8 cellular contexts compared by ENCODE assay signal in genomic region chr11:66467034-66467659, GRCh38. TPM values are rescaled to one million over a fixed set of nuclear protein-coding genes. Genes with fewer than 3 reads are reported as not detected.
DNase-seq lines count a peak whose midpoint lies in the region; ATAC-seq and TF ChIP-seq lines count a peak whose summit lies in the region.

No MANE protein-coding gene starts in this region.

- H3K27ac ChIP-seq in A673 (ENCODE audit: low read depth, low read length, poor library complexity, severe bottlenecking), result peak overlapping the region; percentile 70
- H3K27ac ChIP-seq in colonic mucosa, result no peak overlapping the region
- no peak overlapping the region for H3K27ac ChIP-seq in thoracic aorta

- H3K4me1 ChIP-seq in A673 (ENCODE audit: insufficient read depth, low read length, poor library complexity, severe bottlenecking) (no peaks in the 10 kb centered on the region), colonic mucosa (peaks cover 12% of the 10 kb centered on the region), thoracic aorta (ENCODE audit: control insufficient read depth in 1 of 2, low read depth in 2 of 2) (peaks cover 0 to 26% of the 10 kb centered on the region in 2 donors)

- peak; percentile 63 for DNase-seq in A673 (ENCODE audit: low spot score)
- no peak for DNase-seq in GM12864 (ENCODE audit: low read depth)
- peak; percentile 30 for DNase-seq in colonic mucosa
- peak; percentile 17 to 39 for DNase-seq in lung microvascular endothelial cell (ENCODE audit: low read depth in 2 of 2)
- no peak for DNase-seq in thoracic aorta (ENCODE audit: low spot score)
- no peak for DNase-seq in NCI-H510A treated with DMSO at 0.1 percent for 48 hours (lab: John Stamatoyannopoulos, UW)

- H3K36me3 ChIP-seq in A673 (ENCODE audit: insufficient read depth, low read length, poor library complexity, severe bottlenecking), result no peaks in the 10 kb centered on the region
- H3K36me3 ChIP-seq in colonic mucosa, result no peaks in the 10 kb centered on the region
- peaks cover 13% of the 10 kb centered on the region for H3K36me3 ChIP-seq in thoracic aorta

- TF ChIP-seq CTCF in A673 (conservative IDR thresholded peaks at IDR 0.05; ENCODE audit: low read depth, low read length), result peak; percentile 33; the same call in 1 of the 2 replicates
- peak; percentile 33 for TF ChIP-seq CTCF in GM12864 (IDR thresholded peaks at IDR 0.05; ENCODE audit: low read depth, low read length, missing control alignments)
- TF ChIP-seq CTCF in colonic mucosa (IDR thresholded peaks at IDR 0.05), result no peak
- peak; percentile 62 for TF ChIP-seq CTCF in thoracic aorta (IDR thresholded peaks at IDR 0.05)

- H3K27me3 ChIP-seq in A673 (replicated peaks; ENCODE audit: insufficient read depth, low read depth, low read length, poor library complexity) (no peaks in the 10 kb centered on the region), colonic mucosa (no peaks in the 10 kb centered on the region), thoracic aorta (replicated peaks; ENCODE audit: insufficient read depth) (no peaks in the 10 kb centered on the region)

- H3K9me3 ChIP-seq in A673 (ENCODE audit: low read depth, low read length, poor library complexity, severe bottlenecking) (no peaks in the 10 kb centered on the region), colonic mucosa (no peaks in the 10 kb centered on the region), thoracic aorta (no peaks in the 10 kb centered on the region)

- H3K4me3 ChIP-seq in A673 (ENCODE audit: low read depth, low read length, poor library complexity, severe bottlenecking), result peak overlapping the region; percentile 67
- peak overlapping the region; percentile 54 for H3K4me3 ChIP-seq in GM12864 (ENCODE audit: low read depth, low read length)
- H3K4me3 ChIP-seq in colonic mucosa, result peak overlapping the region; percentile 56
- H3K4me3 ChIP-seq in thoracic aorta, result peak overlapping the region; percentile 95

- H3K9ac ChIP-seq in colonic mucosa (ENCODE audit: low read depth in 2 of 2, low read length in 2 of 2), result peak overlapping the region; percentile 59 to 62

- no TSS peak for BruUV-seq in A673 (replicated peaks; lab: Mats Ljungman, UMichigan)

- peak; percentile 32 for ATAC-seq in HG02759 (IDR thresholded peaks at IDR 0.05; ENCODE audit: unreplicated experiment)
- peak; percentile 62 for ATAC-seq in thoracic aorta (ENCODE audit: insufficient number of reproducible peaks, low FRiP score, low read depth)

- CTCF ChIA-PET in A673 (lab: Charles Lee), result interaction anchor here (0.9 to 1.3 kb wide), 4 partner anchors 12 to 58 kb away, joined by 3 to 17 read pairs (median 8); partner anchors contain the start of genes DPP3 and MRPL11

- POLR2A ChIA-PET in A673 (lab: Charles Lee; ENCODE audit: low non-redundant PET), result interaction anchor here (0.9 to 1.0 kb wide), 3 partner anchors 13 to 154 kb away, joined by 3 to 4 read pairs (median 4); partner anchors contain the start of gene DPP3

- intact Hi-C loops in A673 (cut with micrococcal nuclease; ENCODE audit: unreplicated experiment), result no loop called here
- intact Hi-C loops in colonic mucosa (cut with DNase I), result no loop called here

TF ChIP-seq in PFSK-1, 5 proteins besides CTCF, POLR2A, EP300 and RAD21:
- TF ChIP-seq FOXP2 (optimal IDR thresholded peaks at IDR 0.05; ENCODE audit: borderline replicate concordance, extremely low read depth, extremely low read length, insufficient read depth) (peak; percentile 35), TAF1 (IDR thresholded peaks at IDR 0.05; ENCODE audit: borderline replicate concordance, insufficient read depth, low read length) (no peak)

RNA-seq across cellular contexts. Expression of gene PELI3, which starts 0.4 kb away (rescaled TPM):
- total RNA-seq in A673 (2021) (15.4 and 18.5 TPM in 2 replicates), colonic mucosa (1 to 10 TPM; 3.8 to 3.9 TPM), lung microvascular endothelial cell (3.3 and 4.4 TPM in 2 replicates), thoracic aorta (10 to 100 TPM; 29.1 to 47.1 TPM)
- polyA plus RNA-seq in PFSK-1 (2012; ENCODE audit: insufficient read length, low read depth), result 11.7 TPM

RNA-seq across cellular contexts. Expression of gene DPP3, which starts 13.1 kb away (rescaled TPM):
- total RNA-seq in A673 (2021) (83.3 and 93.3 TPM in 2 replicates), colonic mucosa (100 to 1,000 TPM in 1 of 2 donors, 10 to 100 TPM in 1; 70.3 to 124 TPM), lung microvascular endothelial cell (46.4 and 48.4 TPM in 2 replicates), thoracic aorta (10 to 100 TPM; 20.2 to 22.2 TPM)
- 52.1 TPM for polyA plus RNA-seq in PFSK-1 (2012; ENCODE audit: insufficient read length, low read depth)

RNA-seq across cellular contexts. Expression of gene MRPL11, which starts 28.5 kb away (rescaled TPM):
- total RNA-seq in A673 (2021) (96.5 and 97.9 TPM in 2 replicates), colonic mucosa (100 to 1,000 TPM in 1 of 2 donors, 10 to 100 TPM in 1; 55.6 to 122 TPM), lung microvascular endothelial cell (30.9 and 31.9 TPM in 2 replicates), thoracic aorta (10 to 100 TPM; 16.7 to 28.0 TPM)
- polyA plus RNA-seq in PFSK-1 (2012; ENCODE audit: insufficient read length, low read depth), result 55.7 TPM

RNA-seq across cellular contexts. Expression of gene BBS1, which starts 43.3 kb away (rescaled TPM):
- total RNA-seq in A673 (2021) (40.5 and 48.4 TPM in 2 replicates), colonic mucosa (10 to 100 TPM; 16.8 to 25.8 TPM), lung microvascular endothelial cell (12.1 and 12.9 TPM in 2 replicates), thoracic aorta (100 to 1,000 TPM in 1 of 2 donors, 10 to 100 TPM in 1; 90.3 to 114 TPM)
- 11.8 TPM for polyA plus RNA-seq in PFSK-1 (2012; ENCODE audit: insufficient read length, low read depth)

RNA-seq across cellular contexts. Expression of gene NPAS4, which starts 46.3 kb away (rescaled TPM):
- not detected in 2 replicates for total RNA-seq in A673 (2021)
- polyA plus RNA-seq in PFSK-1 (2012; ENCODE audit: insufficient read length, low read depth), result not detected
- under 1 TPM; 0.17 to 0.37 TPM for total RNA-seq in colonic mucosa
- total RNA-seq in lung microvascular endothelial cell, result not detected in 2 replicates
- total RNA-seq in thoracic aorta, result 1 to 10 TPM; 4.2 to 6.6 TPM

Comparison
In these comparisons a context has a peak if more than half of its experiments do, and no peak if none do; other contexts are left out.
1. DNase-seq: peak in A673 (single experiment), colonic mucosa (single experiment) and lung microvascular endothelial cell (2 of 2); none in GM12864 (single experiment), thoracic aorta (single experiment) and NCI-H510A treated with DMSO at 0.1 percent for 48 hours (single experiment).
2. Peak in every context shown above with its lines, with median percentiles within 50 percentile points of each other: H3K4me3 ChIP-seq.